9 cellular contexts compared by ENCODE assay signal in the genomic region with DNA sequence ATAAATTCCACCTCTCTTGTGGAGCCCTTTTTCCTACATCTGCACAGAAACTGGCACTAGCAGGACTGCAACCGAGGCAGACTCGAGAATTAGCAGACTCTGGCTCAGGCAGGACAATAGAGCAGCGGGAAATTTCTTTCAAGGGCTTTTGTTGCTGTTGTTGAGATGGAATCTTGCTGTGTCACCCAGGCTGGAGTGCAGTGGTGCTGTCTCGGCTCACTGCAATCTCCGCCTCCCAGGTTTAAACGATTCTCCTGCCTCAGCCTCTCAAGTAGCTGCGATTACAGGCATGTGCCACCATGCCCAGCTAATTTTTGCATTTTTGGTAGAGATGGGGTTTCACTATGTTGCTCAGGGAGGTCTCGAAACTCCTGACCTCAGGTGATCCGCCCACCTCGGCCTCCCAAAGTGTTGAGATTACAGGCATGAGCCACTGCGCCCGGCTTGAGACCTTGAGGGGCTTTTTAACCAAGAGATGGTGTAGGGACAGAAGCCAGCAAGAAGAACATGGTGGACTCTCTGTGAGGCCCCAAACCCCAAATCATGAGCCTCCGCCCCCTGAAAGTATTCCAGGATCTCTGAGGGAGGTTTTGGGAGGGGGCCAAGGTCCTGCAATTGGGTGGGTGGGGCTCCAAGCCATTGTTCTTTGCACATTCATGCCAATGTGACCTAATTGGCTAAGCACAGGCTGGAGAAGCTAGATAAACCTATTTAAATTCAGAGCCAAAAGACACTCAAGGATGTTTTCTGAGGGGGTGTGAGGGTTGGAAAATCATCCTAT. TPM values are rescaled to one million over a fixed set of nuclear protein-coding genes. Genes with fewer than 3 reads are reported as not detected.
DNase-seq lines count a peak whose midpoint lies in the region; ATAC-seq and TF ChIP-seq lines count a peak whose summit lies in the region.
"Had no signal": no experiment of that assay in that cellular context is flagged by ENCODE, and none has a peak within 500 bp of the region (broad histone marks: within the 10 kb centered on the region; RNA-seq: fewer than 3 reads in every experiment).

No MANE protein-coding gene starts in this region.

- no peaks in the 10 kb centered on the region for H3K27me3 ChIP-seq in GM06990 (replicated peaks; ENCODE audit: control insufficient read depth, insufficient read depth, low read length)
- H3K27me3 ChIP-seq in mesenchymal stem cell (ENCODE audit: control insufficient read depth in 1 of 2, insufficient read depth in 1 of 2, low read length in 2 of 2): peaks cover 0 to 3% of the 10 kb centered on the region in 2 experiments

- TF ChIP-seq CTCF in GM06990 (IDR thresholded peaks at IDR 0.05; ENCODE audit: insufficient read depth, low read length, poor library complexity, severe bottlenecking): no peak

- H3K4me3 ChIP-seq in GM06990 (replicated peaks; ENCODE audit: low read depth, low read length) (no peak overlapping the region), mesenchymal stem cell (ENCODE audit: insufficient read depth in 1 of 2, low read depth in 1 of 2, low read length in 2 of 2) (no peak overlapping the region)

- no peak overlapping the region for H4K91ac ChIP-seq in mesenchymal stem cell (ENCODE audit: low read length)

- H3K4me2 ChIP-seq in mesenchymal stem cell (ENCODE audit: low read length, poor library complexity, severe bottlenecking): no peak overlapping the region

- H2BK12ac ChIP-seq in mesenchymal stem cell (ENCODE audit: low read length in 2 of 2): no peak overlapping the region

- no peak overlapping the region for H2AK5ac ChIP-seq in mesenchymal stem cell (ENCODE audit: low read length, severe bottlenecking)

- peak overlapping the region; percentile 55 for H3K9ac ChIP-seq in mesenchymal stem cell (ENCODE audit: low read length)

- H3K4ac ChIP-seq in mesenchymal stem cell (ENCODE audit: low read depth in 1 of 2, low read length in 2 of 2): no peak overlapping the region

- H2BK120ac ChIP-seq in mesenchymal stem cell (ENCODE audit: low read depth, low read length): no peak overlapping the region

- DNase-seq in GM06990 (ENCODE audit: extremely low read depth, insufficient read length) (peak; percentile 34), NCI-H146 (lab: John Stamatoyannopoulos, UW) (peak; percentile 54), astrocyte of the hippocampus (ENCODE audit: low read depth, low spot score) (peak; percentile 39), mesenchymal stem cell (no peak), NK-92 (lab: John Stamatoyannopoulos, UW; ENCODE audit: unreplicated experiment) (no peak), NOMO-1 (lab: John Stamatoyannopoulos, UW; ENCODE audit: unreplicated experiment in 2 of 2) (no peak), T-helper 2 cell (no peak)
- DNase-seq: activated gamma-delta T cell had no signal

- no peak for ATAC-seq in GM19023 (IDR thresholded peaks at IDR 0.05; ENCODE audit: unreplicated experiment)

- no peak overlapping the region for H3K14ac ChIP-seq in mesenchymal stem cell (ENCODE audit: low read length in 2 of 2)

- no peak overlapping the region for H4K8ac ChIP-seq in mesenchymal stem cell (ENCODE audit: low read length)

- H3K18ac ChIP-seq in mesenchymal stem cell (ENCODE audit: low read depth in 1 of 2, low read length in 2 of 2): no peak overlapping the region

- peaks cover 5% of the 10 kb centered on the region for H3K4me1 ChIP-seq in mesenchymal stem cell (ENCODE audit: control insufficient read depth, insufficient read depth, low read depth, low read length)

- no peak overlapping the region for H2BK5ac ChIP-seq in mesenchymal stem cell (ENCODE audit: low read depth, low read length, poor library complexity, severe bottlenecking)

- no peaks in the 10 kb centered on the region for H3K79me1 ChIP-seq in mesenchymal stem cell (replicated peaks; ENCODE audit: low read length, poor library complexity, severe bottlenecking)

- H3K27ac ChIP-seq in mesenchymal stem cell (ENCODE audit: low read length, poor library complexity, severe bottlenecking): no peak overlapping the region

- WGBS in mesenchymal stem cell: 57% methylated on average over 13 of the region's 13 CpGs

- H3K9me3 ChIP-seq in mesenchymal stem cell (ENCODE audit: control insufficient read depth, low read length): no peaks in the 10 kb centered on the region

- H3K23ac ChIP-seq in mesenchymal stem cell (ENCODE audit: low read length in 2 of 2): no peak overlapping the region

- no peak overlapping the region for H2BK15ac ChIP-seq in mesenchymal stem cell (ENCODE audit: low read depth, poor library complexity, severe bottlenecking)

- H2AFZ ChIP-seq in mesenchymal stem cell (ENCODE audit: low read depth, low read length): no peak overlapping the region

- H3K36me3 ChIP-seq in GM06990 (ENCODE audit: control insufficient read depth, insufficient read depth, low read length): no peaks in the 10 kb centered on the region
- no peaks in the 10 kb centered on the region for H3K36me3 ChIP-seq in mesenchymal stem cell (ENCODE audit: control insufficient read depth in 1 of 2, insufficient read depth in 2 of 2, low read depth in 1 of 2, low read length in 2 of 2)

RNA-seq across cellular contexts. Expression of a gene that starts 34.6 kb away (rescaled TPM):
- polyA plus RNA-seq in mesenchymal stem cell (2013, experiment 1 of 2): 0.37 TPM
- polyA plus RNA-seq in mesenchymal stem cell (2013, experiment 2 of 2): 0.38 TPM

Comparison
In these comparisons a context has a peak if more than half of its experiments do, and no peak if none do; other contexts are left out.
1. DNase-seq: peak in GM06990 (single experiment), NCI-H146 (single experiment) and astrocyte of the hippocampus (single experiment); none in mesenchymal stem cell (single experiment), NK-92 (single experiment), NOMO-1 (0 of 2) and T-helper 2 cell (0 of 5).